ENCODE assay signal across 2 cellular contexts in genomic region chr2:230878599-230878965, GRCh38.
TF ChIP-seq lines count a peak whose summit lies in the region.

No MANE protein-coding gene starts in this region.

TF ChIP-seq in IMR-90, 13 proteins besides CTCF, POLR2A, EP300 and RAD21:
- TF ChIP-seq MAFK (IDR thresholded peaks at IDR 0.05; ENCODE audit: low read depth, low read length) (no peak), BHLHE40 (IDR thresholded peaks at IDR 0.05; ENCODE audit: low read depth, low read length) (no peak), MAZ (IDR thresholded peaks at IDR 0.05; ENCODE audit: borderline replicate concordance, low read depth, low read length) (no peak), RFX5 (IDR thresholded peaks at IDR 0.05; ENCODE audit: low read depth, low read length) (no peak), ELK1 (IDR thresholded peaks at IDR 0.05; ENCODE audit: borderline replicate concordance, low read depth, low read length) (no peak), FOS (IDR thresholded peaks at IDR 0.05; ENCODE audit: low read depth, low read length) (no peak), CEBPB (IDR thresholded peaks at IDR 0.05; ENCODE audit: low read depth, low read length) (no peak), MXI1 (IDR thresholded peaks at IDR 0.05; ENCODE audit: borderline replicate concordance, low read depth, low read length) (no peak), NFE2L2 (IDR thresholded peaks at IDR 0.05; ENCODE audit: low read depth, low read length) (no peak)

TF ChIP-seq in K562, 482 proteins besides CTCF, POLR2A, EP300 and RAD21:
- TF ChIP-seq TSC22D4 (tag; IDR thresholded peaks at IDR 0.05), result no peak
- TF ChIP-seq ARID3A (IDR thresholded peaks at IDR 0.05; ENCODE audit: borderline replicate concordance, low read depth, low read length), result no peak
- no peak for TF ChIP-seq ZNF518B (CRISPR knock-in tag; IDR thresholded peaks at IDR 0.05)
- no peak for TF ChIP-seq RFX7 (CRISPR knock-in tag; IDR thresholded peaks at IDR 0.05)
- TF ChIP-seq SP1 (CRISPR knock-in tag; IDR thresholded peaks at IDR 0.05), result no peak
- TF ChIP-seq ZBTB7A (IDR thresholded peaks at IDR 0.05; ENCODE audit: borderline replicate concordance, control insufficient read depth, low read depth, low read length), result no peak
- TF ChIP-seq, protein P1, sequence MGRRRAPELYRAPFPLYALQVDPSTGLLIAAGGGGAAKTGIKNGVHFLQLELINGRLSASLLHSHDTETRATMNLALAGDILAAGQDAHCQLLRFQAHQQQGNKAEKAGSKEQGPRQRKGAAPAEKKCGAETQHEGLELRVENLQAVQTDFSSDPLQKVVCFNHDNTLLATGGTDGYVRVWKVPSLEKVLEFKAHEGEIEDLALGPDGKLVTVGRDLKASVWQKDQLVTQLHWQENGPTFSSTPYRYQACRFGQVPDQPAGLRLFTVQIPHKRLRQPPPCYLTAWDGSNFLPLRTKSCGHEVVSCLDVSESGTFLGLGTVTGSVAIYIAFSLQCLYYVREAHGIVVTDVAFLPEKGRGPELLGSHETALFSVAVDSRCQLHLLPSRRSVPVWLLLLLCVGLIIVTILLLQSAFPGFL (CRISPR knock-in tag; IDR thresholded peaks at IDR 0.05), result no peak
- no peak for TF ChIP-seq FOXM1 (IDR thresholded peaks at IDR 0.05; ENCODE audit: low read depth)
- TF ChIP-seq FOXM1 (CRISPR knock-in tag; IDR thresholded peaks at IDR 0.05; ENCODE audit: low read depth), result no peak
- TF ChIP-seq NCOA4 (IDR thresholded peaks at IDR 0.05; ENCODE audit: partially characterized antibody), result no peak
- no peak for TF ChIP-seq SMAD2 (IDR thresholded peaks at IDR 0.05; ENCODE audit: low read depth, low read length)
- TF ChIP-seq ARHGAP35 (IDR thresholded peaks at IDR 0.05; ENCODE audit: partially characterized antibody), result no peak
- TF ChIP-seq HNRNPL (IDR thresholded peaks at IDR 0.05; ENCODE audit: low read depth, low read length), result no peak
- TF ChIP-seq, protein P2, sequence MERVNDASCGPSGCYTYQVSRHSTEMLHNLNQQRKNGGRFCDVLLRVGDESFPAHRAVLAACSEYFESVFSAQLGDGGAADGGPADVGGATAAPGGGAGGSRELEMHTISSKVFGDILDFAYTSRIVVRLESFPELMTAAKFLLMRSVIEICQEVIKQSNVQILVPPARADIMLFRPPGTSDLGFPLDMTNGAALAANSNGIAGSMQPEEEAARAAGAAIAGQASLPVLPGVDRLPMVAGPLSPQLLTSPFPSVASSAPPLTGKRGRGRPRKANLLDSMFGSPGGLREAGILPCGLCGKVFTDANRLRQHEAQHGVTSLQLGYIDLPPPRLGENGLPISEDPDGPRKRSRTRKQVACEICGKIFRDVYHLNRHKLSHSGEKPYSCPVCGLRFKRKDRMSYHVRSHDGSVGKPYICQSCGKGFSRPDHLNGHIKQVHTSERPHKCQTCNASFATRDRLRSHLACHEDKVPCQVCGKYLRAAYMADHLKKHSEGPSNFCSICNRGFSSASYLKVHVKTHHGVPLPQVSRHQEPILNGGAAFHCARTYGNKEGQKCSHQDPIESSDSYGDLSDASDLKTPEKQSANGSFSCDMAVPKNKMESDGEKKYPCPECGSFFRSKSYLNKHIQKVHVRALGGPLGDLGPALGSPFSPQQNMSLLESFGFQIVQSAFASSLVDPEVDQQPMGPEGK (CRISPR knock-in tag; IDR thresholded peaks at IDR 0.05; ENCODE audit: borderline replicate concordance), result no peak
- no peak for TF ChIP-seq ZNF695 (CRISPR knock-in tag; IDR thresholded peaks at IDR 0.05)
- no peak for TF ChIP-seq ZNF324 (CRISPR knock-in tag; IDR thresholded peaks at IDR 0.05)
- TF ChIP-seq SAFB2 (IDR thresholded peaks at IDR 0.05; ENCODE audit: borderline replicate concordance, low read depth, low read length, severe bottlenecking), result no peak
